In genomic region chr21:44829507-44830092, GRCh38 we compare ENCODE assay signal across 14 cellular contexts. TPM values are rescaled to one million over a fixed set of nuclear protein-coding genes. Genes with fewer than 3 reads are reported as not detected.
DNase-seq lines count a peak whose midpoint lies in the region; ATAC-seq and FAIRE-seq lines count a peak whose summit lies in the region.
"Had no signal": no experiment of that assay in that cellular context is flagged by ENCODE, and none has a peak within 500 bp of the region (broad histone marks: within the 10 kb centered on the region; RNA-seq: fewer than 3 reads in every experiment).

No MANE protein-coding gene starts in this region.

- FAIRE-seq in GM19239 (lab: Jason Lieb, UNC), result peak; percentile 47
- FAIRE-seq: H54 had no signal

- H3K36me3 Mint-ChIP-seq in activated T-cell treated with anti-CD3 and anti-CD28 coated beads, Interleukin-2, amount 50 U/mL, for 24 hours (ENCODE audit: low read depth), result no peaks in the 10 kb centered on the region
- H3K36me3 Mint-ChIP-seq in activated naive CD8-positive, alpha-beta T cell treated with anti-CD3 and anti-CD28 coated beads, Interleukin-2, amount 50 U/mL, for 24 hours (ENCODE audit: low read depth), result peaks cover 5% of the 10 kb centered on the region
- H3K36me3 Mint-ChIP-seq in natural killer cell treated with Interleukin-12 subunit alpha and Interleukin-12 subunit beta and Interleukin-15 and Interleukin-18, amount 100 ng/mL, for 72 hours, result peaks cover 17% of the 10 kb centered on the region

- H3K27ac Mint-ChIP-seq in activated T-cell treated with anti-CD3 and anti-CD28 coated beads, Interleukin-2, amount 50 U/mL, for 24 hours, result peak overlapping the region; percentile 83
- peak overlapping the region; percentile 75 for H3K27ac Mint-ChIP-seq in activated naive CD8-positive, alpha-beta T cell treated with anti-CD3 and anti-CD28 coated beads, Interleukin-2, amount 50 U/mL, for 24 hours
- H3K27ac Mint-ChIP-seq in natural killer cell treated with Interleukin-12 subunit alpha and Interleukin-12 subunit beta and Interleukin-15 and Interleukin-18, amount 100 ng/mL, for 72 hours, result no peak overlapping the region

- H3K4me3 Mint-ChIP-seq in activated T-cell treated with anti-CD3 and anti-CD28 coated beads, Interleukin-2, amount 50 U/mL, for 24 hours, result no peak overlapping the region
- H3K4me3 Mint-ChIP-seq in activated naive CD8-positive, alpha-beta T cell treated with anti-CD3 and anti-CD28 coated beads, Interleukin-2, amount 50 U/mL, for 24 hours, result no peak overlapping the region
- no peak overlapping the region for H3K4me3 Mint-ChIP-seq in natural killer cell treated with Interleukin-12 subunit alpha and Interleukin-12 subunit beta and Interleukin-15 and Interleukin-18, amount 100 ng/mL, for 72 hours

- H3K9me3 Mint-ChIP-seq in activated T-cell treated with anti-CD3 and anti-CD28 coated beads, Interleukin-2, amount 50 U/mL, for 24 hours, result peaks cover 13% of the 10 kb centered on the region
- peaks cover 19% of the 10 kb centered on the region for H3K9me3 Mint-ChIP-seq in activated naive CD8-positive, alpha-beta T cell treated with anti-CD3 and anti-CD28 coated beads, Interleukin-2, amount 50 U/mL, for 24 hours
- H3K9me3 Mint-ChIP-seq in natural killer cell treated with Interleukin-12 subunit alpha and Interleukin-12 subunit beta and Interleukin-15 and Interleukin-18, amount 100 ng/mL, for 72 hours, result peaks cover 5% of the 10 kb centered on the region

- no peak for DNase-seq in activated T-cell treated with anti-CD3 and anti-CD28 coated beads, Interleukin-2, amount 50 U/mL, for 24 hours
- no peak for DNase-seq in activated T-cell treated with anti-CD3 and anti-CD28 coated beads, Interleukin-2, amount 50 U/mL, for 48 hours
- DNase-seq in GM19239 (ENCODE audit: insufficient read length, low spot score), result no peak
- no peak for DNase-seq in activated naive CD8-positive, alpha-beta T cell treated with anti-CD3 and anti-CD28 coated beads, Interleukin-2, amount 50 U/mL, for 24 hours
- no peak for DNase-seq in natural killer cell treated with Interleukin-12 subunit alpha and Interleukin-12 subunit beta and Interleukin-15 and Interleukin-18, amount 100 ng/mL, for 72 hours (ENCODE audit: low spot score)
- no peak for DNase-seq in stimulated activated CD8-positive, alpha-beta memory T cell treated with anti-CD3 and anti-CD28 coated beads, Interleukin-4, amount 100 ng/mL, for 48 hours
- DNase-seq in NCI-H1436 (lab: John Stamatoyannopoulos, UW), result no peak
- no peak for DNase-seq in T-helper 1 cell
- DNase-seq: AML-193, COR-L47, NCI-H1048, NCI-H524, PC-9 had no signal

- peak; percentile 82 for ATAC-seq in activated naive CD8-positive, alpha-beta T cell treated with anti-CD3 and anti-CD28 coated beads, Interleukin-2, amount 50 U/mL, for 24 hours
- ATAC-seq in natural killer cell treated with Interleukin-12 subunit alpha and Interleukin-12 subunit beta and Interleukin-15 and Interleukin-18, amount 100 ng/mL, for 72 hours, result peak; percentile 38 to 65

- no peaks in the 10 kb centered on the region for H3K27me3 Mint-ChIP-seq in activated T-cell treated with anti-CD3 and anti-CD28 coated beads, Interleukin-2, amount 50 U/mL, for 24 hours
- no peaks in the 10 kb centered on the region for H3K27me3 Mint-ChIP-seq in activated naive CD8-positive, alpha-beta T cell treated with anti-CD3 and anti-CD28 coated beads, Interleukin-2, amount 50 U/mL, for 24 hours
- no peaks in the 10 kb centered on the region for H3K27me3 Mint-ChIP-seq in natural killer cell treated with Interleukin-12 subunit alpha and Interleukin-12 subunit beta and Interleukin-15 and Interleukin-18, amount 100 ng/mL, for 72 hours

- H3K4me1 Mint-ChIP-seq in activated T-cell treated with anti-CD3 and anti-CD28 coated beads, Interleukin-2, amount 50 U/mL, for 24 hours (ENCODE audit: low read depth), result peaks cover 22% of the 10 kb centered on the region
- H3K4me1 Mint-ChIP-seq in activated naive CD8-positive, alpha-beta T cell treated with anti-CD3 and anti-CD28 coated beads, Interleukin-2, amount 50 U/mL, for 24 hours, result peaks cover 31% of the 10 kb centered on the region
- peaks cover 11 to 14% of the 10 kb centered on the region in 2 donors for H3K4me1 Mint-ChIP-seq in natural killer cell treated with Interleukin-12 subunit alpha and Interleukin-12 subunit beta and Interleukin-15 and Interleukin-18, amount 100 ng/mL, for 72 hours (ENCODE audit: low read depth in 2 of 2)

RNA-seq across cellular contexts. Expression of gene SUMO3, which starts 11.7 kb away (rescaled TPM):
- 10 to 100 TPM; 50.1 to 53.9 TPM for total RNA-seq in natural killer cell treated with Interleukin-12 subunit alpha and Interleukin-12 subunit beta and Interleukin-15 and Interleukin-18, amount 100 ng/mL, for 72 hours

RNA-seq across cellular contexts. Expression of gene UBE2G2, which starts 28.0 kb away (rescaled TPM):
- 100 to 1,000 TPM in 1 of 2 donors, 10 to 100 TPM in 1; 89.7 to 164 TPM for total RNA-seq in natural killer cell treated with Interleukin-12 subunit alpha and Interleukin-12 subunit beta and Interleukin-15 and Interleukin-18, amount 100 ng/mL, for 72 hours

RNA-seq across cellular contexts. Expression of gene PTTG1IP, which starts 43.9 kb away (rescaled TPM):
- 10 to 100 TPM; 69.4 to 81.7 TPM for total RNA-seq in natural killer cell treated with Interleukin-12 subunit alpha and Interleukin-12 subunit beta and Interleukin-15 and Interleukin-18, amount 100 ng/mL, for 72 hours

Comparison
In these comparisons a context has a peak if more than half of its experiments do, and no peak if none do; other contexts are left out.
1. H3K27ac Mint-ChIP-seq: peak in activated T-cell treated with anti-CD3 and anti-CD28 coated beads, Interleukin-2, amount 50 U/mL, for 24 hours (single experiment) and activated naive CD8-positive, alpha-beta T cell treated with anti-CD3 and anti-CD28 coated beads, Interleukin-2, amount 50 U/mL, for 24 hours (single experiment); none in natural killer cell treated with Interleukin-12 subunit alpha and Interleukin-12 subunit beta and Interleukin-15 and Interleukin-18, amount 100 ng/mL, for 72 hours (0 of 2).